16 cellular contexts compared by ENCODE assay signal in genomic region chr6:126955621-126956020, GRCh38.
"Had no signal": no experiment of that assay in that cellular context is flagged by ENCODE, and none has a peak within 500 bp of the region (broad histone marks: within the 10 kb centered on the region; RNA-seq: fewer than 3 reads in every experiment).

No MANE protein-coding gene starts in this region.

- H3K27ac Mint-ChIP-seq: activated CD4-positive, alpha-beta T cell treated with anti-CD3 and anti-CD28 coated beads, Interleukin-2, amount 10 ng/mL, durations not matched to agents 24 days and 14 days; activated CD8-positive, alpha-beta T cell treated with anti-CD3 and anti-CD28 coated beads for 36 hours; memory B cell; naive B cell; stimulated activated naive B cell treated with anti-CD40 and anti-IgM and Interleukin-4, amounts not matched to agents 10 μg/mL and 1 μg/mL and 100 μg/mL, for 72 hours had no signal

- H3K9me3 Mint-ChIP-seq: activated CD4-positive, alpha-beta T cell treated with anti-CD3 and anti-CD28 coated beads, Interleukin-2, amount 10 ng/mL, durations not matched to agents 24 days and 14 days; activated CD8-positive, alpha-beta T cell treated with anti-CD3 and anti-CD28 coated beads for 36 hours; memory B cell; neural crest cell had no signal

- H3K27me3 Mint-ChIP-seq: activated CD4-positive, alpha-beta T cell treated with anti-CD3 and anti-CD28 coated beads, Interleukin-2, amount 10 ng/mL, durations not matched to agents 24 days and 14 days; memory B cell had no signal

- H3K4me1 ChIP-seq: left ventricle myocardium inferior, upper lobe of right lung had no signal

- H3K27ac ChIP-seq: left ventricle myocardium inferior, upper lobe of right lung had no signal

- H3K36me3 ChIP-seq: left ventricle myocardium inferior, upper lobe of right lung had no signal

- H3K4me3 ChIP-seq: left ventricle myocardium inferior, mucosa of descending colon, upper lobe of right lung had no signal

- H3K4me3 Mint-ChIP-seq: activated CD4-positive, alpha-beta T cell treated with anti-CD3 and anti-CD28 coated beads, Interleukin-2, amount 10 ng/mL, durations not matched to agents 24 days and 14 days; activated CD8-positive, alpha-beta T cell treated with anti-CD3 and anti-CD28 coated beads for 36 hours; memory B cell; naive B cell; neural crest cell; stimulated activated naive B cell treated with anti-CD40 and anti-IgM and Interleukin-4, amounts not matched to agents 10 μg/mL and 1 μg/mL and 100 μg/mL, for 72 hours had no signal

- H3K36me3 Mint-ChIP-seq: memory B cell; naive B cell; stimulated activated naive B cell treated with anti-CD40 and anti-IgM and Interleukin-4, amounts not matched to agents 10 μg/mL and 1 μg/mL and 100 μg/mL, for 72 hours had no signal

- DNase-seq: activated CD4-positive, alpha-beta T cell treated with anti-CD3 and anti-CD28 coated beads, Interleukin-2, amount 10 ng/mL, durations not matched to agents 24 days and 14 days; activated CD8-positive, alpha-beta T cell treated with anti-CD3 and anti-CD28 coated beads for 36 hours; activated effector memory CD4-positive, alpha-beta T cell treated with Interleukin-2 at 50 U/mL for 16 hours; activated naive CD4-positive, alpha-beta T cell treated with anti-CD3 and anti-CD28 coated beads, Interleukin-2, amount 50 U/mL, for 16 hours; activated T-cell treated with anti-CD3 and anti-CD28 coated beads, Interleukin-2, amount 50 U/mL, for 48 hours; aorta; dermis blood vessel endothelial cell; effector memory CD4-positive, alpha-beta T cell; left ventricle myocardium inferior; mucosa of descending colon; naive B cell; stimulated activated naive B cell treated with anti-CD40 and anti-IgM and Interleukin-4, amounts not matched to agents 10 μg/mL and 1 μg/mL and 100 μg/mL, for 72 hours; T1000; upper lobe of right lung had no signal

- ATAC-seq: activated CD8-positive, alpha-beta T cell treated with anti-CD3 and anti-CD28 coated beads for 36 hours; mucosa of descending colon; stimulated activated naive B cell treated with anti-CD40 and anti-IgM and Interleukin-4, amounts not matched to agents 10 μg/mL and 1 μg/mL and 100 μg/mL, for 72 hours; upper lobe of right lung had no signal

- H3K9me3 ChIP-seq: left ventricle myocardium inferior, mucosa of descending colon, upper lobe of right lung had no signal

- H3K4me1 Mint-ChIP-seq: activated CD4-positive, alpha-beta T cell treated with anti-CD3 and anti-CD28 coated beads, Interleukin-2, amount 10 ng/mL, durations not matched to agents 24 days and 14 days; memory B cell; naive B cell; stimulated activated naive B cell treated with anti-CD40 and anti-IgM and Interleukin-4, amounts not matched to agents 10 μg/mL and 1 μg/mL and 100 μg/mL, for 72 hours had no signal

- H3K27me3 ChIP-seq: upper lobe of right lung had no signal
